In the genomic region with DNA sequence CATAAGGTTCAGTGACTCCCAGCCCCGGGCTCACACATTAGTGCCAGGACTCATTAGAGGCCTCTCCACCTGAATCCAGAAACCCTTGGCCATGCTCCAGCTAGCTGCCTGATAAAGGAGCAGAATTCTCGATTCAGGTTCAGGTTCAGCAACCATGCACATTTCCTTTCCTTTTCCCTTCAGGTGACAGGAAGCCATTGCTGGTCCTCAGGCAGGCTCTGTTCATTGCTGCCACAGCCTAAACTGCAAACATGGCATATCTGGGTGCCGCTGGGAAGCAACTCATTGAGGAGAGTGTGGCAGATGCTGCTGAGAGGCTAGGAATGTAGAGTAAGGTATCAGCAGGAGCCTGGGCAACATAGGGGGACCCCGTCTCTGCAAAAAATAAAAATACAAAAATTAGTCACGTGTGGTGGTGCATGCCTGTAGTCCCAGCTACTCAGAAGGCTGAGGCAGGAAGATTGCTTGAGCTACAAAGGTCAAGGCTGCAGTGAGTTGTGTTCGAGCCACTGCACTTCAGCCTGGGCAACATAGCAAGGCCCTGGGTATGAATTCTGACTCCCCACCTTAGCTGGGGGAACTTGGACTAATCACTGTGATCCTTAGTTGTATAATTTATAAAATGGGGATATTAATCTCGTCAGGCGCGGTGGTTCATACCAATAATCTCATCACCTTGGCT, we compare ENCODE assay signal across 16 cellular contexts.
"Had no signal": no experiment of that assay in that cellular context is flagged by ENCODE, and none has a peak within 500 bp of the region (broad histone marks: within the 10 kb centered on the region; RNA-seq: fewer than 3 reads in every experiment).

No MANE protein-coding gene starts in this region.

- H3K9me3 ChIP-seq: ascending aorta, heart right ventricle, left ventricle myocardium inferior had no signal

- H3K27me3 ChIP-seq: ascending aorta, cardiac muscle cell had no signal

- H3K9me3 Mint-ChIP-seq: activated naive CD8-positive, alpha-beta T cell treated with anti-CD3 and anti-CD28 coated beads, Interleukin-2, amount 50 U/mL, for 24 hours; activated T-helper 1 cell treated with anti-CD3 and anti-CD28 coated beads, Interleukin-12 subunit alpha, Interleukin-12 subunit beta, Interleukin-2, Interleukin-4 antibody, amounts not matched to agents 30 ng/mL and 10 ng/mL and 1 ng/mL, durations not matched to agents 14 hours and 24 hours and 36 hours; nephron progenitor cell; stimulated activated naive CD8-positive, alpha-beta T cell treated with anti-CD3 and anti-CD28 coated beads, Interleukin-15, amount 100 ng/mL, for 72 hours had no signal

- H3K4me1 Mint-ChIP-seq: activated naive CD8-positive, alpha-beta T cell treated with anti-CD3 and anti-CD28 coated beads, Interleukin-2, amount 50 U/mL, for 24 hours; stimulated activated naive CD8-positive, alpha-beta T cell treated with anti-CD3 and anti-CD28 coated beads, Interleukin-15, amount 100 ng/mL, for 72 hours had no signal

- DNase-seq: activated CD4-positive, alpha-beta T cell treated with anti-CD3 and anti-CD28 coated beads for 4 hours; activated CD8-positive, alpha-beta T cell treated with anti-CD3 and anti-CD28 coated beads, Interleukin-2, amount 10 ng/mL, durations not matched to agents 7 days and 5 days; activated naive CD4-positive, alpha-beta T cell treated with Interleukin-2 at 50 U/mL for 16 hours; activated naive CD8-positive, alpha-beta T cell treated with anti-CD3 and anti-CD28 coated beads, Interleukin-2, amount 50 U/mL, for 24 hours; foreskin melanocyte; heart right ventricle; islet precursor cell; left ventricle myocardium inferior; nephron progenitor cell; stimulated activated CD4-positive, alpha-beta T cell treated with anti-CD3 and anti-CD28 coated beads, Interleukin-4, amount 100 ng/mL, for 1 hour; stimulated activated naive CD8-positive, alpha-beta T cell treated with anti-CD3 and anti-CD28 coated beads, Interleukin-15, amount 100 ng/mL, for 72 hours; T1000 had no signal

- H3K4me3 ChIP-seq: ascending aorta, cardiac muscle cell, heart right ventricle, left ventricle myocardium inferior had no signal

- ATAC-seq: activated CD8-positive, alpha-beta T cell treated with anti-CD3 and anti-CD28 coated beads, Interleukin-2, amount 10 ng/mL, durations not matched to agents 7 days and 5 days; activated naive CD8-positive, alpha-beta T cell treated with anti-CD3 and anti-CD28 coated beads, Interleukin-2, amount 50 U/mL, for 24 hours; heart right ventricle; stimulated activated naive CD8-positive, alpha-beta T cell treated with anti-CD3 and anti-CD28 coated beads, Interleukin-15, amount 100 ng/mL, for 72 hours had no signal

- H3K4me3 Mint-ChIP-seq: activated CD8-positive, alpha-beta T cell treated with anti-CD3 and anti-CD28 coated beads, Interleukin-2, amount 10 ng/mL, durations not matched to agents 7 days and 5 days; activated naive CD8-positive, alpha-beta T cell treated with anti-CD3 and anti-CD28 coated beads, Interleukin-2, amount 50 U/mL, for 24 hours; activated T-helper 1 cell treated with anti-CD3 and anti-CD28 coated beads, Interleukin-12 subunit alpha, Interleukin-12 subunit beta, Interleukin-2, Interleukin-4 antibody, amounts not matched to agents 30 ng/mL and 10 ng/mL and 1 ng/mL, durations not matched to agents 14 hours and 24 hours and 36 hours; nephron progenitor cell; stimulated activated naive CD8-positive, alpha-beta T cell treated with anti-CD3 and anti-CD28 coated beads, Interleukin-15, amount 100 ng/mL, for 72 hours had no signal

- H3K36me3 ChIP-seq: ascending aorta, cardiac muscle cell, heart right ventricle, left ventricle myocardium inferior had no signal

- H3K27ac ChIP-seq: ascending aorta, cardiac muscle cell, heart right ventricle, left ventricle myocardium inferior, VCaP had no signal

- H3K27ac Mint-ChIP-seq: activated CD8-positive, alpha-beta T cell treated with anti-CD3 and anti-CD28 coated beads, Interleukin-2, amount 10 ng/mL, durations not matched to agents 7 days and 5 days; activated naive CD8-positive, alpha-beta T cell treated with anti-CD3 and anti-CD28 coated beads, Interleukin-2, amount 50 U/mL, for 24 hours; activated T-helper 1 cell treated with anti-CD3 and anti-CD28 coated beads, Interleukin-12 subunit alpha, Interleukin-12 subunit beta, Interleukin-2, Interleukin-4 antibody, amounts not matched to agents 30 ng/mL and 10 ng/mL and 1 ng/mL, durations not matched to agents 14 hours and 24 hours and 36 hours; nephron progenitor cell; stimulated activated naive CD8-positive, alpha-beta T cell treated with anti-CD3 and anti-CD28 coated beads, Interleukin-15, amount 100 ng/mL, for 72 hours had no signal
